ENCODE assay signal across 2 cellular contexts in the genomic region with DNA sequence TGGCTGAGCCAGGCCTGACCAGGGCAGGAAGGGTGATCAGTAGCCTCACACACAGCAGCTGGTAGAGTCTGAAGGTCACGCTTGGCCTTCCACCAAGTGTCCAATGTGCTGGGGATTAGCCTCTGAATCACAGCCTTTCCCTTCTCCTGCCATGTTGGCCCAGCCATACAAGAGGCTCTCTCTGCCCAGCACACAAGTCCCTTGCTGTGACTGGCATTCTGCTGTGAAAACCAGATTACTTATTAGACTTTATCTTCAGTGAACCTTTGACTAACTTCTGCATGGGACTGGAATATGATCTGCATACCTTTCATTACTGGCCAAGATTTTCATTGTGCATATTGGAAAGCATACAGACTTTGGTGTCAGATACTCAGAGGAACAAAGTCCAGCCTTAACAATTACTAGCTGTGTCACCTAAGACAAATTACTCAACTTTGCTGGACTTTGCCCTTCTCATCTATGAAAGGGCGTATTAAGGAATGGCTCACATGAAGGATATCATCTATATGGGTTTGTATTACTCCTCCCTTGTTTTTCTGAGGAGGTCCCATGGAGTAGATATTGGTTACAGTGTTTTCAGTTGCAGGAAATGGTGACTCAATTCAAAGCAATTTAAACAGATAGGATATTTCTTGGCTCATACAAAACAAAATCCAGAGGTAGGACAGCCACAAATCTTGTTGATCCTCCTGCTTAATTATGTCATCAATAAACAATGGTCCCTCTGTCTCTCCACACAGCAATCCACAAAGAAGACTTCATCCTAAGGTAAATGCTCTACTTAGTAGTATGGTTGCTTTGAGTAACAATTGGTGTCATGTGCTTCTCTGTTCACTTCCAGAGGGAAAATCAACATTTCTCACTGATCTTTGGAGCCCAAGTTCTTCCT.
TF ChIP-seq lines count a peak whose summit lies in the region.

No MANE protein-coding gene starts in this region.

TF ChIP-seq in Ishikawa, 13 proteins besides CTCF, POLR2A, EP300 and RAD21 (continued from another document):
- TF ChIP-seq, protein P1, sequence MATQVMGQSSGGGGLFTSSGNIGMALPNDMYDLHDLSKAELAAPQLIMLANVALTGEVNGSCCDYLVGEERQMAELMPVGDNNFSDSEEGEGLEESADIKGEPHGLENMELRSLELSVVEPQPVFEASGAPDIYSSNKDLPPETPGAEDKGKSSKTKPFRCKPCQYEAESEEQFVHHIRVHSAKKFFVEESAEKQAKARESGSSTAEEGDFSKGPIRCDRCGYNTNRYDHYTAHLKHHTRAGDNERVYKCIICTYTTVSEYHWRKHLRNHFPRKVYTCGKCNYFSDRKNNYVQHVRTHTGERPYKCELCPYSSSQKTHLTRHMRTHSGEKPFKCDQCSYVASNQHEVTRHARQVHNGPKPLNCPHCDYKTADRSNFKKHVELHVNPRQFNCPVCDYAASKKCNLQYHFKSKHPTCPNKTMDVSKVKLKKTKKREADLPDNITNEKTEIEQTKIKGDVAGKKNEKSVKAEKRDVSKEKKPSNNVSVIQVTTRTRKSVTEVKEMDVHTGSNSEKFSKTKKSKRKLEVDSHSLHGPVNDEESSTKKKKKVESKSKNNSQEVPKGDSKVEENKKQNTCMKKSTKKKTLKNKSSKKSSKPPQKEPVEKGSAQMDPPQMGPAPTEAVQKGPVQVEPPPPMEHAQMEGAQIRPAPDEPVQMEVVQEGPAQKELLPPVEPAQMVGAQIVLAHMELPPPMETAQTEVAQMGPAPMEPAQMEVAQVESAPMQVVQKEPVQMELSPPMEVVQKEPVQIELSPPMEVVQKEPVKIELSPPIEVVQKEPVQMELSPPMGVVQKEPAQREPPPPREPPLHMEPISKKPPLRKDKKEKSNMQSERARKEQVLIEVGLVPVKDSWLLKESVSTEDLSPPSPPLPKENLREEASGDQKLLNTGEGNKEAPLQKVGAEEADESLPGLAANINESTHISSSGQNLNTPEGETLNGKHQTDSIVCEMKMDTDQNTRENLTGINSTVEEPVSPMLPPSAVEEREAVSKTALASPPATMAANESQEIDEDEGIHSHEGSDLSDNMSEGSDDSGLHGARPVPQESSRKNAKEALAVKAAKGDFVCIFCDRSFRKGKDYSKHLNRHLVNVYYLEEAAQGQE (IDR thresholded peaks at IDR 0.05; ENCODE audit: low read depth): no peak

TF ChIP-seq in HepG2, 621 proteins besides CTCF, POLR2A, EP300 and RAD21 (continued from another document and continues in another):
- TF ChIP-seq, protein P2, sequence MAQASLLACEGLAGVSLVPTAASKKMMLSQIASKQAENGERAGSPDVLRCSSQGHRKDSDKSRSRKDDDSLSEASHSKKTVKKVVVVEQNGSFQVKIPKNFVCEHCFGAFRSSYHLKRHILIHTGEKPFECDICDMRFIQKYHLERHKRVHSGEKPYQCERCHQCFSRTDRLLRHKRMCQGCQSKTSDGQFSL (CRISPR knock-in tag; IDR thresholded peaks at IDR 0.05): no peak
- TF ChIP-seq GPN1 (CRISPR knock-in tag; IDR thresholded peaks at IDR 0.05; ENCODE audit: borderline replicate concordance): no peak
- TF ChIP-seq, protein P3, sequence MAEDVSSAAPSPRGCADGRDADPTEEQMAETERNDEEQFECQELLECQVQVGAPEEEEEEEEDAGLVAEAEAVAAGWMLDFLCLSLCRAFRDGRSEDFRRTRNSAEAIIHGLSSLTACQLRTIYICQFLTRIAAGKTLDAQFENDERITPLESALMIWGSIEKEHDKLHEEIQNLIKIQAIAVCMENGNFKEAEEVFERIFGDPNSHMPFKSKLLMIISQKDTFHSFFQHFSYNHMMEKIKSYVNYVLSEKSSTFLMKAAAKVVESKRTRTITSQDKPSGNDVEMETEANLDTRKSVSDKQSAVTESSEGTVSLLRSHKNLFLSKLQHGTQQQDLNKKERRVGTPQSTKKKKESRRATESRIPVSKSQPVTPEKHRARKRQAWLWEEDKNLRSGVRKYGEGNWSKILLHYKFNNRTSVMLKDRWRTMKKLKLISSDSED (CRISPR knock-in tag; IDR thresholded peaks at IDR 0.05): no peak
- TF ChIP-seq MLLT10 (CRISPR knock-in tag; IDR thresholded peaks at IDR 0.05): no peak
- TF ChIP-seq JARID2 (CRISPR knock-in tag; IDR thresholded peaks at IDR 0.05; ENCODE audit: insufficient replicate concordance): no peak
- TF ChIP-seq, protein P4, sequence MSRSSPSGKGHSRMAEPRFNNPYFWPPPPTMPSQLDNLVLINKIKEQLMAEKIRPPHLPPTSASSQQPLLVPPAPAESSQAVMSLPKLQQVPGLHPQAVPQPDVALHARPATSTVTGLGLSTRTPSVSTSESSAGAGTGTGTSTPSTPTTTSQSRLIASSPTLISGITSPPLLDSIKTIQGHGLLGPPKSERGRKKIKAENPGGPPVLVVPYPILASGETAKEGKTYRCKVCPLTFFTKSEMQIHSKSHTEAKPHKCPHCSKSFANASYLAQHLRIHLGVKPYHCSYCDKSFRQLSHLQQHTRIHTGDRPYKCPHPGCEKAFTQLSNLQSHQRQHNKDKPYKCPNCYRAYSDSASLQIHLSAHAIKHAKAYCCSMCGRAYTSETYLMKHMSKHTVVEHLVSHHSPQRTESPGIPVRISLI (CRISPR knock-in tag; IDR thresholded peaks at IDR 0.05; ENCODE audit: borderline replicate concordance): no peak
- no peak for TF ChIP-seq SNRNP70 (IDR thresholded peaks at IDR 0.05; ENCODE audit: low read depth, low read length)
- no peak for TF ChIP-seq ZNF616 (CRISPR knock-in tag; IDR thresholded peaks at IDR 0.05; ENCODE audit: low read depth)
- TF ChIP-seq, protein P5, sequence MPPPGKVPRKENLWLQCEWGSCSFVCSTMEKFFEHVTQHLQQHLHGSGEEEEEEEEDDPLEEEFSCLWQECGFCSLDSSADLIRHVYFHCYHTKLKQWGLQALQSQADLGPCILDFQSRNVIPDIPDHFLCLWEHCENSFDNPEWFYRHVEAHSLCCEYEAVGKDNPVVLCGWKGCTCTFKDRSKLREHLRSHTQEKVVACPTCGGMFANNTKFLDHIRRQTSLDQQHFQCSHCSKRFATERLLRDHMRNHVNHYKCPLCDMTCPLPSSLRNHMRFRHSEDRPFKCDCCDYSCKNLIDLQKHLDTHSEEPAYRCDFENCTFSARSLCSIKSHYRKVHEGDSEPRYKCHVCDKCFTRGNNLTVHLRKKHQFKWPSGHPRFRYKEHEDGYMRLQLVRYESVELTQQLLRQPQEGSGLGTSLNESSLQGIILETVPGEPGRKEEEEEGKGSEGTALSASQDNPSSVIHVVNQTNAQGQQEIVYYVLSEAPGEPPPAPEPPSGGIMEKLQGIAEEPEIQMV (CRISPR knock-in tag; IDR thresholded peaks at IDR 0.05; ENCODE audit: low read depth): no peak
- no peak for TF ChIP-seq NR2C2 (CRISPR knock-in tag; IDR thresholded peaks at IDR 0.05; ENCODE audit: borderline replicate concordance)
- peak; percentile 93 for TF ChIP-seq NCOR1 (IDR thresholded peaks at IDR 0.05; ENCODE audit: borderline replicate concordance, low read length)
- TF ChIP-seq, protein P6, sequence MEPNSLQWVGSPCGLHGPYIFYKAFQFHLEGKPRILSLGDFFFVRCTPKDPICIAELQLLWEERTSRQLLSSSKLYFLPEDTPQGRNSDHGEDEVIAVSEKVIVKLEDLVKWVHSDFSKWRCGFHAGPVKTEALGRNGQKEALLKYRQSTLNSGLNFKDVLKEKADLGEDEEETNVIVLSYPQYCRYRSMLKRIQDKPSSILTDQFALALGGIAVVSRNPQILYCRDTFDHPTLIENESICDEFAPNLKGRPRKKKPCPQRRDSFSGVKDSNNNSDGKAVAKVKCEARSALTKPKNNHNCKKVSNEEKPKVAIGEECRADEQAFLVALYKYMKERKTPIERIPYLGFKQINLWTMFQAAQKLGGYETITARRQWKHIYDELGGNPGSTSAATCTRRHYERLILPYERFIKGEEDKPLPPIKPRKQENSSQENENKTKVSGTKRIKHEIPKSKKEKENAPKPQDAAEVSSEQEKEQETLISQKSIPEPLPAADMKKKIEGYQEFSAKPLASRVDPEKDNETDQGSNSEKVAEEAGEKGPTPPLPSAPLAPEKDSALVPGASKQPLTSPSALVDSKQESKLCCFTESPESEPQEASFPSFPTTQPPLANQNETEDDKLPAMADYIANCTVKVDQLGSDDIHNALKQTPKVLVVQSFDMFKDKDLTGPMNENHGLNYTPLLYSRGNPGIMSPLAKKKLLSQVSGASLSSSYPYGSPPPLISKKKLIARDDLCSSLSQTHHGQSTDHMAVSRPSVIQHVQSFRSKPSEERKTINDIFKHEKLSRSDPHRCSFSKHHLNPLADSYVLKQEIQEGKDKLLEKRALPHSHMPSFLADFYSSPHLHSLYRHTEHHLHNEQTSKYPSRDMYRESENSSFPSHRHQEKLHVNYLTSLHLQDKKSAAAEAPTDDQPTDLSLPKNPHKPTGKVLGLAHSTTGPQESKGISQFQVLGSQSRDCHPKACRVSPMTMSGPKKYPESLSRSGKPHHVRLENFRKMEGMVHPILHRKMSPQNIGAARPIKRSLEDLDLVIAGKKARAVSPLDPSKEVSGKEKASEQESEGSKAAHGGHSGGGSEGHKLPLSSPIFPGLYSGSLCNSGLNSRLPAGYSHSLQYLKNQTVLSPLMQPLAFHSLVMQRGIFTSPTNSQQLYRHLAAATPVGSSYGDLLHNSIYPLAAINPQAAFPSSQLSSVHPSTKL (CRISPR knock-in tag; IDR thresholded peaks at IDR 0.05): peak; percentile 72
- no peak for TF ChIP-seq PPARG (CRISPR knock-in tag; conservative IDR thresholded peaks at IDR 0.05)
- TF ChIP-seq, protein P7, sequence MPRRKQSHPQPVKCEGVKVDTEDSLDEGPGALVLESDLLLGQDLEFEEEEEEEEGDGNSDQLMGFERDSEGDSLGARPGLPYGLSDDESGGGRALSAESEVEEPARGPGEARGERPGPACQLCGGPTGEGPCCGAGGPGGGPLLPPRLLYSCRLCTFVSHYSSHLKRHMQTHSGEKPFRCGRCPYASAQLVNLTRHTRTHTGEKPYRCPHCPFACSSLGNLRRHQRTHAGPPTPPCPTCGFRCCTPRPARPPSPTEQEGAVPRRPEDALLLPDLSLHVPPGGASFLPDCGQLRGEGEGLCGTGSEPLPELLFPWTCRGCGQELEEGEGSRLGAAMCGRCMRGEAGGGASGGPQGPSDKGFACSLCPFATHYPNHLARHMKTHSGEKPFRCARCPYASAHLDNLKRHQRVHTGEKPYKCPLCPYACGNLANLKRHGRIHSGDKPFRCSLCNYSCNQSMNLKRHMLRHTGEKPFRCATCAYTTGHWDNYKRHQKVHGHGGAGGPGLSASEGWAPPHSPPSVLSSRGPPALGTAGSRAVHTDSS (CRISPR knock-in tag; conservative IDR thresholded peaks at IDR 0.05): no peak
- no peak for TF ChIP-seq ZNF709 (CRISPR knock-in tag; IDR thresholded peaks at IDR 0.05)
- TF ChIP-seq HNRNPLL (IDR thresholded peaks at IDR 0.05; ENCODE audit: low read depth, low read length, poor library complexity, severe bottlenecking): no peak
- TF ChIP-seq CEBPB (IDR thresholded peaks at IDR 0.05; ENCODE audit: borderline replicate concordance, low read depth, low read length): 0 out of 2 replicates have a peak, but pooled peaks have one; percentile 38
- TF ChIP-seq, protein P8, sequence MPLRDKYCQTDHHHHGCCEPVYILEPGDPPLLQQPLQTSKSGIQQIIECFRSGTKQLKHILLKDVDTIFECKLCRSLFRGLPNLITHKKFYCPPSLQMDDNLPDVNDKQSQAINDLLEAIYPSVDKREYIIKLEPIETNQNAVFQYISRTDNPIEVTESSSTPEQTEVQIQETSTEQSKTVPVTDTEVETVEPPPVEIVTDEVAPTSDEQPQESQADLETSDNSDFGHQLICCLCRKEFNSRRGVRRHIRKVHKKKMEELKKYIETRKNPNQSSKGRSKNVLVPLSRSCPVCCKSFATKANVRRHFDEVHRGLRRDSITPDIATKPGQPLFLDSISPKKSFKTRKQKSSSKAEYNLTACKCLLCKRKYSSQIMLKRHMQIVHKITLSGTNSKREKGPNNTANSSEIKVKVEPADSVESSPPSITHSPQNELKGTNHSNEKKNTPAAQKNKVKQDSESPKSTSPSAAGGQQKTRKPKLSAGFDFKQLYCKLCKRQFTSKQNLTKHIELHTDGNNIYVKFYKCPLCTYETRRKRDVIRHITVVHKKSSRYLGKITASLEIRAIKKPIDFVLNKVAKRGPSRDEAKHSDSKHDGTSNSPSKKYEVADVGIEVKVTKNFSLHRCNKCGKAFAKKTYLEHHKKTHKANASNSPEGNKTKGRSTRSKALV (CRISPR knock-in tag; IDR thresholded peaks at IDR 0.05): no peak
- TF ChIP-seq, protein P9, sequence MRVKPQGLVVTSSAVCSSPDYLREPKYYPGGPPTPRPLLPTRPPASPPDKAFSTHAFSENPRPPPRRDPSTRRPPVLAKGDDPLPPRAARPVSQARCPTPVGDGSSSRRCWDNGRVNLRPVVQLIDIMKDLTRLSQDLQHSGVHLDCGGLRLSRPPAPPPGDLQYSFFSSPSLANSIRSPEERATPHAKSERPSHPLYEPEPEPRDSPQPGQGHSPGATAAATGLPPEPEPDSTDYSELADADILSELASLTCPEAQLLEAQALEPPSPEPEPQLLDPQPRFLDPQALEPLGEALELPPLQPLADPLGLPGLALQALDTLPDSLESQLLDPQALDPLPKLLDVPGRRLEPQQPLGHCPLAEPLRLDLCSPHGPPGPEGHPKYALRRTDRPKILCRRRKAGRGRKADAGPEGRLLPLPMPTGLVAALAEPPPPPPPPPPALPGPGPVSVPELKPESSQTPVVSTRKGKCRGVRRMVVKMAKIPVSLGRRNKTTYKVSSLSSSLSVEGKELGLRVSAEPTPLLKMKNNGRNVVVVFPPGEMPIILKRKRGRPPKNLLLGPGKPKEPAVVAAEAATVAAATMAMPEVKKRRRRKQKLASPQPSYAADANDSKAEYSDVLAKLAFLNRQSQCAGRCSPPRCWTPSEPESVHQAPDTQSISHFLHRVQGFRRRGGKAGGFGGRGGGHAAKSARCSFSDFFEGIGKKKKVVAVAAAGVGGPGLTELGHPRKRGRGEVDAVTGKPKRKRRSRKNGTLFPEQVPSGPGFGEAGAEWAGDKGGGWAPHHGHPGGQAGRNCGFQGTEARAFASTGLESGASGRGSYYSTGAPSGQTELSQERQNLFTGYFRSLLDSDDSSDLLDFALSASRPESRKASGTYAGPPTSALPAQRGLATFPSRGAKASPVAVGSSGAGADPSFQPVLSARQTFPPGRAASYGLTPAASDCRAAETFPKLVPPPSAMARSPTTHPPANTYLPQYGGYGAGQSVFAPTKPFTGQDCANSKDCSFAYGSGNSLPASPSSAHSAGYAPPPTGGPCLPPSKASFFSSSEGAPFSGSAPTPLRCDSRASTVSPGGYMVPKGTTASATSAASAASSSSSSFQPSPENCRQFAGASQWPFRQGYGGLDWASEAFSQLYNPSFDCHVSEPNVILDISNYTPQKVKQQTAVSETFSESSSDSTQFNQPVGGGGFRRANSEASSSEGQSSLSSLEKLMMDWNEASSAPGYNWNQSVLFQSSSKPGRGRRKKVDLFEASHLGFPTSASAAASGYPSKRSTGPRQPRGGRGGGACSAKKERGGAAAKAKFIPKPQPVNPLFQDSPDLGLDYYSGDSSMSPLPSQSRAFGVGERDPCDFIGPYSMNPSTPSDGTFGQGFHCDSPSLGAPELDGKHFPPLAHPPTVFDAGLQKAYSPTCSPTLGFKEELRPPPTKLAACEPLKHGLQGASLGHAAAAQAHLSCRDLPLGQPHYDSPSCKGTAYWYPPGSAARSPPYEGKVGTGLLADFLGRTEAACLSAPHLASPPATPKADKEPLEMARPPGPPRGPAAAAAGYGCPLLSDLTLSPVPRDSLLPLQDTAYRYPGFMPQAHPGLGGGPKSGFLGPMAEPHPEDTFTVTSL (CRISPR knock-in tag; IDR thresholded peaks at IDR 0.05; ENCODE audit: borderline replicate concordance): 0 out of 2 replicates have a peak, but pooled peaks have one; percentile 36
- no peak for TF ChIP-seq THYN1 (CRISPR knock-in tag; IDR thresholded peaks at IDR 0.05; ENCODE audit: borderline replicate concordance, low read depth)
- no peak for TF ChIP-seq ZFY (CRISPR knock-in tag; IDR thresholded peaks at IDR 0.05)
- TF ChIP-seq KLF6 (CRISPR knock-in tag; IDR thresholded peaks at IDR 0.05): no peak
- TF ChIP-seq, protein P10, sequence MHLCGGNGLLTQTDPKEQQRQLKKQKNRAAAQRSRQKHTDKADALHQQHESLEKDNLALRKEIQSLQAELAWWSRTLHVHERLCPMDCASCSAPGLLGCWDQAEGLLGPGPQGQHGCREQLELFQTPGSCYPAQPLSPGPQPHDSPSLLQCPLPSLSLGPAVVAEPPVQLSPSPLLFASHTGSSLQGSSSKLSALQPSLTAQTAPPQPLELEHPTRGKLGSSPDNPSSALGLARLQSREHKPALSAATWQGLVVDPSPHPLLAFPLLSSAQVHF (CRISPR knock-in tag; IDR thresholded peaks at IDR 0.05): no peak
- no peak for TF ChIP-seq FOXP1 (IDR thresholded peaks at IDR 0.05)
- TF ChIP-seq FOXP1 (CRISPR knock-in tag; IDR thresholded peaks at IDR 0.05): peak; percentile 17; the same call in 1 of the 2 replicates
- no peak for TF ChIP-seq TOPORS (CRISPR knock-in tag; IDR thresholded peaks at IDR 0.05)
